Comparison of ENCODE assay signal across 9 cellular contexts in genomic region chr5:175729829-175730277, GRCh38.
DNase-seq lines count a peak whose midpoint lies in the region; ATAC-seq, FAIRE-seq and TF ChIP-seq lines count a peak whose summit lies in the region.
"Had no signal": no experiment of that assay in that cellular context is flagged by ENCODE, and none has a peak within 500 bp of the region (broad histone marks: within the 10 kb centered on the region; RNA-seq: fewer than 3 reads in every experiment).

No MANE protein-coding gene starts in this region.

- no peaks in the 10 kb centered on the region for H3K4me1 ChIP-seq in keratinocyte (ENCODE audit: control insufficient read depth, extremely low read depth, insufficient read depth, low read length)

- no peak overlapping the region for H3K27ac ChIP-seq in keratinocyte (ENCODE audit: control insufficient read depth, insufficient read depth, low read length)
- H3K27ac ChIP-seq: BLaER1 had no signal

- H4K20me1 ChIP-seq in keratinocyte (ENCODE audit: control insufficient read depth, extremely low read depth, insufficient read depth, low read length), result no peaks in the 10 kb centered on the region

- peak; percentile 74 for DNase-seq in NK-92 treated with Interleukin-12 subunit alpha and Interleukin-12 subunit beta, amount 100 ng/mL, for 24 hours (lab: John Stamatoyannopoulos, UW)
- DNase-seq in NK-92 (lab: John Stamatoyannopoulos, UW; ENCODE audit: unreplicated experiment) (no peak), NCI-H460 (ENCODE audit: extremely low read depth, low read depth) (peak; percentile 89), cerebellar cortex (ENCODE audit: low spot score) (peak; percentile 97), keratinocyte (ENCODE audit: low read depth, low spot score) (peak; percentile 85)
- DNase-seq in activated CD4-positive, CD25-positive, alpha-beta regulatory T cell treated with anti-CD3 and anti-CD28 coated beads, Interleukin-2, amount 50 U/mL, for 72 hours, result peak; percentile 90
- DNase-seq in stimulated activated CD4-positive, alpha-beta T cell treated with anti-CD3 and anti-CD28 coated beads, Interleukin-1b, Interleukin-23, amount 100 ng/mL, for 48 hours, result peak; percentile 90

- dilution Hi-C loops in keratinocyte (cut with MboI; ENCODE audit: extremely low pct_ligation_motif_present, low sequenced_read_pairs), result no loop called here

- FAIRE-seq in keratinocyte (lab: Jason Lieb, UNC), result peak; percentile 87

- no peaks in the 10 kb centered on the region for H3K36me3 ChIP-seq in keratinocyte (ENCODE audit: control insufficient read depth in 2 of 2, extremely low read depth in 1 of 2, insufficient read depth in 2 of 2, low read length in 2 of 2)
- H3K36me3 ChIP-seq: BLaER1 had no signal

- no peak overlapping the region for H3K4me3 ChIP-seq in keratinocyte (ENCODE audit: control insufficient read depth in 2 of 3, extremely low read depth in 1 of 3, insufficient read depth in 2 of 3, low read depth in 1 of 3, low read length in 3 of 3)
- H3K4me3 ChIP-seq: BLaER1 had no signal

- TF ChIP-seq CTCF in keratinocyte (optimal IDR thresholded peaks at IDR 0.05 in 1 of 3, IDR thresholded peaks at IDR 0.05 in 1 of 3, conservative IDR thresholded peaks at IDR 0.05 in 1 of 3; ENCODE audit: extremely low read depth in 1 of 3, insufficient read depth in 2 of 3, low read length in 3 of 3), result peak; percentile 97 to 99 (median 98)

- no peak overlapping the region for H3K9ac ChIP-seq in keratinocyte (ENCODE audit: control insufficient read depth, extremely low read depth, insufficient read depth, low read length)
- H3K9ac ChIP-seq: BLaER1 had no signal

- ATAC-seq in HG03280 (IDR thresholded peaks at IDR 0.05; ENCODE audit: unreplicated experiment), result peak; percentile 76

- H3K4me2 ChIP-seq in keratinocyte (ENCODE audit: control insufficient read depth, extremely low read depth, insufficient read depth, low read depth, low read length), result no peak overlapping the region
- H3K4me2 ChIP-seq: BLaER1 had no signal

- no peaks in the 10 kb centered on the region for H3K27me3 ChIP-seq in keratinocyte (ENCODE audit: control insufficient read depth, extremely low read depth, insufficient read depth, low read length)
- H3K27me3 ChIP-seq: BLaER1 had no signal

- H2AFZ ChIP-seq in keratinocyte (ENCODE audit: control insufficient read depth, low read length), result no peak overlapping the region

- H3K9me3 ChIP-seq in keratinocyte (ENCODE audit: control insufficient read depth, low read depth, low read length), result peaks cover 2% of the 10 kb centered on the region

- H3K9me1 ChIP-seq in keratinocyte (ENCODE audit: control insufficient read depth, extremely low read depth, insufficient read depth, low read length), result no peaks in the 10 kb centered on the region

- no peaks in the 10 kb centered on the region for H3K79me2 ChIP-seq in keratinocyte (ENCODE audit: control insufficient read depth, insufficient read depth, low read length)
